14 cellular contexts compared by ENCODE assay signal in genomic region chr6:147279423-147279822, GRCh38.
A peak's percentile ranks its signal among the peaks of the same experiment; 100 is the strongest.
DNase-seq lines count a peak whose midpoint lies in the region; ATAC-seq and TF ChIP-seq lines count a peak whose summit lies in the region.
"Had no signal": no experiment of that assay in that cellular context is flagged by ENCODE, and none has a peak within 500 bp of the region (broad histone marks: within the 10 kb centered on the region; RNA-seq: fewer than 3 reads in every experiment).

No MANE protein-coding gene starts in this region.

- no peak overlapping the region for H3K4me3 Mint-ChIP-seq in activated T-helper 2 cell treated with anti-CD3 and anti-CD28 coated beads, Interferon-gamma antibody, Interleukin-2, Interleukin-4, amounts not matched to agents 10 μg/mL and 5 μg/mL and 100 μg/mL, durations not matched to agents 14 hours and 24 hours and 36 hours (ENCODE audit: low read depth)
- H3K4me3 Mint-ChIP-seq in WTC11 (no peak overlapping the region), Calu3 (ENCODE audit: low read depth, unreplicated experiment) (no peak overlapping the region)
- H3K4me3 Mint-ChIP-seq: activated CD4-positive, alpha-beta T cell treated with anti-CD3 and anti-CD28 coated beads, Interleukin-2, amount 10 ng/mL, durations not matched to agents 7 days and 5 days; type B pancreatic cell had no signal

- peak overlapping the region; percentile 84 for H3K27ac Mint-ChIP-seq in activated T-helper 2 cell treated with anti-CD3 and anti-CD28 coated beads, Interferon-gamma antibody, Interleukin-2, Interleukin-4, amounts not matched to agents 10 μg/mL and 5 μg/mL and 100 μg/mL, durations not matched to agents 14 hours and 24 hours and 36 hours
- H3K27ac Mint-ChIP-seq in WTC11, result no peak overlapping the region
- no peak overlapping the region for H3K27ac Mint-ChIP-seq in Calu3 (ENCODE audit: unreplicated experiment)
- H3K27ac Mint-ChIP-seq: activated CD4-positive, alpha-beta T cell treated with anti-CD3 and anti-CD28 coated beads, Interleukin-2, amount 10 ng/mL, durations not matched to agents 7 days and 5 days; type B pancreatic cell had no signal

- no peaks in the 10 kb centered on the region for H3K27me3 ChIP-seq in adrenal gland

- H3K27me3 Mint-ChIP-seq in activated T-helper 2 cell treated with anti-CD3 and anti-CD28 coated beads, Interferon-gamma antibody, Interleukin-2, Interleukin-4, amounts not matched to agents 10 μg/mL and 5 μg/mL and 100 μg/mL, durations not matched to agents 14 hours and 24 hours and 36 hours (ENCODE audit: low read depth), result no peaks in the 10 kb centered on the region
- no peaks in the 10 kb centered on the region for H3K27me3 Mint-ChIP-seq in WTC11 (ENCODE audit: low read depth)
- no peaks in the 10 kb centered on the region for H3K27me3 Mint-ChIP-seq in Calu3 (ENCODE audit: unreplicated experiment)
- H3K27me3 Mint-ChIP-seq: activated CD4-positive, alpha-beta T cell treated with anti-CD3 and anti-CD28 coated beads, Interleukin-2, amount 10 ng/mL, durations not matched to agents 7 days and 5 days; CD4-positive, CD25-positive, alpha-beta regulatory T cell; type B pancreatic cell had no signal

- intact Hi-C loops in activated T-helper 2 cell treated with anti-CD3 and anti-CD28 coated beads, Interferon-gamma antibody, Interleukin-2, Interleukin-4, amounts not matched to agents 10 μg/mL and 5 μg/mL and 100 μg/mL, durations not matched to agents 14 hours and 24 hours and 36 hours (cut with micrococcal nuclease), result loop anchor here (1.0 to 2.0 kb wide), 2 partner anchors 11 to 429 kb away; no protein-coding TSS in a partner anchor
- intact Hi-C loops in adrenal gland (cut with DNase I), result no loop called here
- intact Hi-C loops in Calu3 (cut with micrococcal nuclease; ENCODE audit: unreplicated experiment), result no loop called here

- H3K27ac ChIP-seq in adrenal gland, result no peak overlapping the region

- no peak for ATAC-seq in WTC11
- ATAC-seq: left colon had no signal

- peaks cover 56% of the 10 kb centered on the region for H3K36me3 Mint-ChIP-seq in activated T-helper 2 cell treated with anti-CD3 and anti-CD28 coated beads, Interferon-gamma antibody, Interleukin-2, Interleukin-4, amounts not matched to agents 10 μg/mL and 5 μg/mL and 100 μg/mL, durations not matched to agents 14 hours and 24 hours and 36 hours (ENCODE audit: low read depth)
- H3K36me3 Mint-ChIP-seq in WTC11 (peaks cover 29% of the 10 kb centered on the region), Calu3 (ENCODE audit: insufficient read depth, unreplicated experiment) (no peaks in the 10 kb centered on the region)

- peaks cover 0 to 12% of the 10 kb centered on the region in 2 donors for H3K4me1 ChIP-seq in adrenal gland (replicated peaks in 1 of 2)

- 62 to 85% (median 75%) methylated on average over 2 of the region's 2 CpGs for WGBS in adrenal gland, 4 donors

- no peaks in the 10 kb centered on the region for H3K9me3 Mint-ChIP-seq in activated T-helper 2 cell treated with anti-CD3 and anti-CD28 coated beads, Interferon-gamma antibody, Interleukin-2, Interleukin-4, amounts not matched to agents 10 μg/mL and 5 μg/mL and 100 μg/mL, durations not matched to agents 14 hours and 24 hours and 36 hours
- H3K9me3 Mint-ChIP-seq in WTC11 (peaks cover 13% of the 10 kb centered on the region), Calu3 (ENCODE audit: low read depth, unreplicated experiment) (no peaks in the 10 kb centered on the region)
- H3K9me3 Mint-ChIP-seq: CD4-positive, CD25-positive, alpha-beta regulatory T cell had no signal

- H3K4me1 Mint-ChIP-seq in activated T-helper 2 cell treated with anti-CD3 and anti-CD28 coated beads, Interferon-gamma antibody, Interleukin-2, Interleukin-4, amounts not matched to agents 10 μg/mL and 5 μg/mL and 100 μg/mL, durations not matched to agents 14 hours and 24 hours and 36 hours (ENCODE audit: low read depth), result peaks cover 35% of the 10 kb centered on the region
- no peaks in the 10 kb centered on the region for H3K4me1 Mint-ChIP-seq in WTC11
- H3K4me1 Mint-ChIP-seq in Calu3 (ENCODE audit: low read depth, unreplicated experiment), result peaks cover 2% of the 10 kb centered on the region

- CTCF ChIA-PET in WTC11 (lab: Charles Lee), result no interaction called here
- CTCF ChIA-PET in Calu3 (lab: Charles Lee), result no interaction called here

- H3K4me3 ChIP-seq in AG09309 (ENCODE audit: control insufficient read depth, low read depth, low read length), result no peak overlapping the region
- H3K4me3 ChIP-seq in fibroblast of the aortic adventitia (ENCODE audit: low read depth, low read length), result no peak overlapping the region
- H3K4me3 ChIP-seq in adrenal gland, result no peak overlapping the region

- peak; percentile 69 for DNase-seq in AG09309 (ENCODE audit: low read depth)
- peak; percentile 61 for DNase-seq in EH (ENCODE audit: low read depth)
- DNase-seq in activated T-helper 2 cell treated with anti-CD3 and anti-CD28 coated beads, Interferon-gamma antibody, Interleukin-2, Interleukin-4, amounts not matched to agents 10 μg/mL and 5 μg/mL and 100 μg/mL, durations not matched to agents 14 hours and 24 hours and 36 hours (ENCODE audit: low spot score), result no peak
- peak; percentile 75 for DNase-seq in fibroblast of the aortic adventitia (ENCODE audit: low read depth)
- no peak for DNase-seq in WTC11 (ENCODE audit: low spot score)
- no peak for DNase-seq in adrenal gland
- no peak for DNase-seq in stimulated activated CD4-positive, alpha-beta T cell treated with anti-CD3 and anti-CD28 coated beads, Interleukin-1b, Interleukin-23, amount 100 ng/mL, for 48 hours
- no peak for DNase-seq in Calu3
- DNase-seq: activated CD4-positive, alpha-beta T cell treated with anti-CD3 and anti-CD28 coated beads, Interleukin-2, amount 10 ng/mL, durations not matched to agents 7 days and 5 days; CD4-positive, CD25-positive, alpha-beta regulatory T cell; hippocampal formation; left colon; stimulated activated CD4-positive, alpha-beta T cell treated with anti-CD3 and anti-CD28 coated beads, Interleukin-2, amount 100 ng/mL, for 24 hours had no signal

- POLR2A ChIA-PET in WTC11 (lab: Charles Lee), result no interaction called here

- no peaks in the 10 kb centered on the region for H3K9me3 ChIP-seq in adrenal gland (replicated peaks in 1 of 3)

- TF ChIP-seq CTCF in AG09309 (IDR thresholded peaks at IDR 0.05; ENCODE audit: control insufficient read depth, insufficient read depth, low read depth, low read length, missing control alignments) (no peak), fibroblast of the aortic adventitia (IDR thresholded peaks at IDR 0.05; ENCODE audit: insufficient read depth, low read length) (no peak), WTC11 (IDR thresholded peaks at IDR 0.05) (no peak), adrenal gland (IDR thresholded peaks at IDR 0.05) (no peak), Calu3 (IDR thresholded peaks at IDR 0.05; ENCODE audit: unreplicated experiment) (no peak)

- H3K36me3 ChIP-seq in adrenal gland (replicated peaks in 1 of 2), result peaks cover 0 to 4% of the 10 kb centered on the region in 2 donors

- no TSS peak for BruUV-seq in Calu3 (replicated peaks; lab: Mats Ljungman, UMichigan)

- TF ChIP-seq POLR2A in adrenal gland (IDR thresholded peaks at IDR 0.05), result no peak

TF ChIP-seq in WTC11, 78 proteins besides CTCF, POLR2A, EP300 and RAD21:
- no peak for TF ChIP-seq ZNF671 (CRISPR knock-in tag; IDR thresholded peaks at IDR 0.05)
TF ChIP-seq in WTC11: peak in this region for 0.

Comparison
In these comparisons a context has a peak if more than half of its experiments do, and no peak if none do; other contexts are left out.
1. DNase-seq: peak in AG09309 (single experiment), EH (single experiment) and fibroblast of the aortic adventitia (single experiment); none in activated T-helper 2 cell treated with anti-CD3 and anti-CD28 coated beads, Interferon-gamma antibody, Interleukin-2, Interleukin-4, amounts not matched to agents 10 μg/mL and 5 μg/mL and 100 μg/mL, durations not matched to agents 14 hours and 24 hours and 36 hours (single experiment), WTC11 (single experiment), adrenal gland (0 of 7), stimulated activated CD4-positive, alpha-beta T cell treated with anti-CD3 and anti-CD28 coated beads, Interleukin-1b, Interleukin-23, amount 100 ng/mL, for 48 hours (single experiment) and Calu3 (single experiment).